17 cellular contexts compared by ENCODE assay signal in the genomic region with DNA sequence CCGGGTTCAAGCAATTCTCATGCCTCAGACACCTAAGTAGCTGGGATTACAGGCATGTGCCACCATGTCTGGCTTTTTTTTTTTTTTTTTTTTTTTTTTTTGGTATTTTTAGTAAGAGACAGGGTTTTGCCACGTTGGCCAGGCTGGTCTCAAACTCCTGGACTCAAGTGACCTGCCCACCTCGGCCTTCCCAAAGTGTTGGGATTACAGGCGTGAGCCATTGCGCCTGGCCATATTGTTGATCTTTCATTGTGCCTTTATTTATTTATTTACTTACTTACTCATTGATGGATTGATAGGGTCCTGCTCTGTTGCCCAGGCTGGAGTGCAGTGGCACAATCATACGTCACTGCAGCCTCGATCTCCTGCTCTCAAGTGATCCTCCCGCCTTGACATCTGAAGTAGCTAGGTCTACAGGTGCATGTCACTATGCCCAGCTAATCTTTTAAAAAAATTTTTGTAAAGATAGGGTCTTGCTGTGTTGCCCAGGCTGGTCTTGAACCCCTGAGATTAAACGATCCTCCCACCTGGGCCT.
"Had no signal": no experiment of that assay in that cellular context is flagged by ENCODE, and none has a peak within 500 bp of the region (broad histone marks: within the 10 kb centered on the region; RNA-seq: fewer than 3 reads in every experiment).

No MANE protein-coding gene starts in this region.

- H3K9me3 Mint-ChIP-seq: nephron progenitor cell; stimulated activated effector memory CD8-positive, alpha-beta T cell treated with anti-CD3 and anti-CD28 coated beads, Interleukin-12 subunit alpha, Interleukin-12 subunit beta, amount 100 ng/mL, for 72 hours had no signal

- H3K36me3 Mint-ChIP-seq: stimulated activated effector memory CD8-positive, alpha-beta T cell treated with anti-CD3 and anti-CD28 coated beads, Interleukin-12 subunit alpha, Interleukin-12 subunit beta, amount 100 ng/mL, for 72 hours had no signal

- H3K4me1 Mint-ChIP-seq: endodermal cell; naive B cell; stimulated activated effector memory CD8-positive, alpha-beta T cell treated with anti-CD3 and anti-CD28 coated beads, Interleukin-12 subunit alpha, Interleukin-12 subunit beta, amount 100 ng/mL, for 72 hours had no signal

- H3K27ac ChIP-seq: colonic mucosa, foreskin keratinocyte, transverse colon had no signal

- H3K36me3 ChIP-seq: colonic mucosa, transverse colon had no signal

- DNase-seq: colonic mucosa; effector CD4-positive, alpha-beta T cell; endodermal cell; erythroblast; foreskin keratinocyte; head of caudate nucleus; hippocampal formation; left colon; mesendoderm; naive B cell; nephron progenitor cell; right cardiac atrium; stimulated activated CD4-positive, alpha-beta T cell treated with anti-CD3 and anti-CD28 coated beads, Interleukin-4, amount 100 ng/mL, for 1 hour; stimulated activated CD8-positive, alpha-beta memory T cell treated with anti-CD3 and anti-CD28 coated beads, Interleukin-4, amount 100 ng/mL, for 48 hours; stimulated activated naive CD8-positive, alpha-beta T cell treated with anti-CD3 and anti-CD28 coated beads, Interleukin-15, Interleukin-2, amounts not matched to agents 100 U/mL and 50 U/mL, for 24 hours; transverse colon had no signal

- H3K27ac Mint-ChIP-seq: endodermal cell; nephron progenitor cell; stimulated activated effector memory CD8-positive, alpha-beta T cell treated with anti-CD3 and anti-CD28 coated beads, Interleukin-12 subunit alpha, Interleukin-12 subunit beta, amount 100 ng/mL, for 72 hours had no signal

- H3K4me3 Mint-ChIP-seq: endodermal cell; naive B cell; nephron progenitor cell; stimulated activated effector memory CD8-positive, alpha-beta T cell treated with anti-CD3 and anti-CD28 coated beads, Interleukin-12 subunit alpha, Interleukin-12 subunit beta, amount 100 ng/mL, for 72 hours had no signal

- H3K4me1 ChIP-seq: colonic mucosa had no signal

- H3K27me3 ChIP-seq: colonic mucosa, foreskin keratinocyte, transverse colon had no signal

- ATAC-seq: foreskin keratinocyte; left colon; right cardiac atrium; stimulated activated effector memory CD8-positive, alpha-beta T cell treated with anti-CD3 and anti-CD28 coated beads, Interleukin-12 subunit alpha, Interleukin-12 subunit beta, amount 100 ng/mL, for 72 hours; stimulated activated naive CD8-positive, alpha-beta T cell treated with anti-CD3 and anti-CD28 coated beads, Interleukin-15, Interleukin-2, amounts not matched to agents 100 U/mL and 50 U/mL, for 24 hours had no signal

- H3K4me3 ChIP-seq: colonic mucosa, transverse colon had no signal

- H3K9me3 ChIP-seq: colonic mucosa, transverse colon had no signal

- H3K27me3 Mint-ChIP-seq: naive B cell had no signal
